ENCODE assay signal across 15 cellular contexts in the genomic region with DNA sequence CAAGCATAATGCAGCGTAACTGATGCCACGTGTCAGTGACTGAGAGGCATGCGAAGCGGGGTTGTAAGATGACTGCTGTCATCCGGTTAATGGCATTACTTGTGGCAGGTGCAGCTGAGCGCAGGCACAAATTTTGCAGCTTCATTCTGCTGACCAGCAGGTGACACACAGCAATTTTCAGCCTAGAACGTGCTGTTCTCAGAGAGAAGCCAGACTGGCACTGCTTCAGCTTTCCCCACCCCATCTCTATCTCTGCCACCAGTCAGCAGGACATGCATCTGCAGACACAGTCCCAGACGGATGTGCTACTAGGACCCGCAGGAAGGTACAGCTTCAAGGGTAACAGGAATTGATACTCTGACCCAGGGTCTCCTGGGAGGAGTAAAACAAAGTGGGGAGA.
DNase-seq lines count a peak whose midpoint lies in the region; ATAC-seq and TF ChIP-seq lines count a peak whose summit lies in the region.
"Had no signal": no experiment of that assay in that cellular context is flagged by ENCODE, and none has a peak within 500 bp of the region (broad histone marks: within the 10 kb centered on the region; RNA-seq: fewer than 3 reads in every experiment).

No MANE protein-coding gene starts in this region.

- ATAC-seq in GM19035 (IDR thresholded peaks at IDR 0.05; ENCODE audit: unreplicated experiment) (no peak), GM19324 (IDR thresholded peaks at IDR 0.05; ENCODE audit: low FRiP score, unreplicated experiment) (no peak), foreskin keratinocyte (no peak)
- no peak for ATAC-seq in effector memory CD8-positive, alpha-beta T cell (replicated peaks)

- H3K18ac ChIP-seq in neuronal stem cell (ENCODE audit: low read length) = peak overlapping the region; percentile 77

- DNase-seq in activated CD4-positive, alpha-beta T cell treated with anti-CD3 and anti-CD28 coated beads, Interleukin-2, amount 10 ng/mL, durations not matched to agents 24 days and 14 days = no peak
- no peak for DNase-seq in activated CD4-positive, alpha-beta T cell treated with anti-CD3 and anti-CD28 coated beads for 1 hour
- DNase-seq in neuronal stem cell (ENCODE audit: low spot score) (no peak), foreskin keratinocyte (no peak)
- no peak for DNase-seq in effector memory CD8-positive, alpha-beta T cell
- DNase-seq: MG63, NCI-H1092 treated with DMSO at 0.1 percent for 48 hours, NCI-H2081 treated with DMSO at 0.1 percent for 48 hours, NCI-H510A treated with DMSO at 0.1 percent for 48 hours, PC-9 had no signal

- H3K27ac Mint-ChIP-seq in activated CD4-positive, alpha-beta T cell treated with anti-CD3 and anti-CD28 coated beads, Interleukin-2, amount 10 ng/mL, durations not matched to agents 24 days and 14 days = peak overlapping the region; percentile 53
- H3K27ac Mint-ChIP-seq in effector memory CD8-positive, alpha-beta T cell = no peak overlapping the region

- no peak overlapping the region for H2AK5ac ChIP-seq in neuronal stem cell (ENCODE audit: low read depth, low read length)

- peak overlapping the region in 1 of 2 donors; percentile 14 for H3K4me3 ChIP-seq in neuronal stem cell (ENCODE audit: low read length in 2 of 2)
- H3K4me3 ChIP-seq: MG63, PC-9, SJSA1 had no signal

- no CpG with 5 or more reads among the region's 9 CpGs for WGBS in neuronal stem cell (ENCODE audit: extremely low coverage in 2 of 2, insufficient read length in 2 of 2, insufficient replicate concordance in 1 of 2), 2 donors

- H2BK15ac ChIP-seq in neuronal stem cell (ENCODE audit: low read length) = no peak overlapping the region

- no peak overlapping the region for H4K91ac ChIP-seq in neuronal stem cell (ENCODE audit: low read depth, low read length, poor library complexity)

- H3K23ac ChIP-seq in neuronal stem cell (ENCODE audit: low read depth, low read length, poor library complexity) = no peak overlapping the region

- peaks cover 0 to 2% of the 10 kb centered on the region in 2 donors for H3K36me3 ChIP-seq in neuronal stem cell (replicated peaks in 1 of 2; ENCODE audit: control insufficient read depth in 2 of 2, insufficient read depth in 2 of 2, low read length in 2 of 2)
- H3K36me3 ChIP-seq: MG63, SJSA1 had no signal

- H3K27me3 ChIP-seq in neuronal stem cell (ENCODE audit: control insufficient read depth in 3 of 3, insufficient read depth in 3 of 3, low read depth in 1 of 3, low read length in 3 of 3) = peaks cover 0 to 2% (median 0%) of the 10 kb centered on the region in 3 experiments
- no peaks in the 10 kb centered on the region for H3K27me3 ChIP-seq in foreskin keratinocyte
- H3K27me3 ChIP-seq: MG63, SJSA1 had no signal

- H3K27me3 Mint-ChIP-seq in activated CD4-positive, alpha-beta T cell treated with anti-CD3 and anti-CD28 coated beads, Interleukin-2, amount 10 ng/mL, durations not matched to agents 24 days and 14 days = no peaks in the 10 kb centered on the region
- no peaks in the 10 kb centered on the region for H3K27me3 Mint-ChIP-seq in effector memory CD8-positive, alpha-beta T cell

- H3K9me3 Mint-ChIP-seq in activated CD4-positive, alpha-beta T cell treated with anti-CD3 and anti-CD28 coated beads, Interleukin-2, amount 10 ng/mL, durations not matched to agents 24 days and 14 days = no peaks in the 10 kb centered on the region
- no peaks in the 10 kb centered on the region for H3K9me3 Mint-ChIP-seq in effector memory CD8-positive, alpha-beta T cell

- no peak overlapping the region for H2AFZ ChIP-seq in neuronal stem cell (ENCODE audit: low read length)
- H2AFZ ChIP-seq: PC-9 had no signal

- H3K36me3 Mint-ChIP-seq in activated CD4-positive, alpha-beta T cell treated with anti-CD3 and anti-CD28 coated beads, Interleukin-2, amount 10 ng/mL, durations not matched to agents 24 days and 14 days (ENCODE audit: low read depth) = no peaks in the 10 kb centered on the region
- H3K36me3 Mint-ChIP-seq in effector memory CD8-positive, alpha-beta T cell (ENCODE audit: insufficient read depth) = no peaks in the 10 kb centered on the region

- no peak overlapping the region for H2BK12ac ChIP-seq in neuronal stem cell (ENCODE audit: low read length)

- no peak overlapping the region for H2BK120ac ChIP-seq in neuronal stem cell (ENCODE audit: low read depth, low read length)

- TF ChIP-seq CTCF in foreskin keratinocyte (conservative IDR thresholded peaks at IDR 0.05) = no peak

- H3K14ac ChIP-seq in neuronal stem cell (ENCODE audit: low read length) = no peak overlapping the region

- peak overlapping the region; percentile 14 for H3K27ac ChIP-seq in angular gyrus (ENCODE audit: low read depth, low read length)
- H3K27ac ChIP-seq in neuronal stem cell (replicated peaks; ENCODE audit: low read length) = no peak overlapping the region
- no peak overlapping the region for H3K27ac ChIP-seq in foreskin keratinocyte
- H3K27ac ChIP-seq: KMS-11, PC-9, SJSA1 had no signal

- H3K4me3 Mint-ChIP-seq in activated CD4-positive, alpha-beta T cell treated with anti-CD3 and anti-CD28 coated beads, Interleukin-2, amount 10 ng/mL, durations not matched to agents 24 days and 14 days = no peak overlapping the region
- H3K4me3 Mint-ChIP-seq in effector memory CD8-positive, alpha-beta T cell = no peak overlapping the region

- no peak overlapping the region for H3K4ac ChIP-seq in neuronal stem cell (ENCODE audit: low read length)

- H3K4me1 ChIP-seq in neuronal stem cell (ENCODE audit: control insufficient read depth in 2 of 2, insufficient read depth in 1 of 2, low read depth in 1 of 2, low read length in 2 of 2) = peaks cover 8 to 11% of the 10 kb centered on the region in 2 donors
- no peaks in the 10 kb centered on the region for H3K4me1 ChIP-seq in foreskin keratinocyte
- H3K4me1 ChIP-seq: SJSA1 had no signal

- no peaks in the 10 kb centered on the region for H3K79me1 ChIP-seq in neuronal stem cell (ENCODE audit: low read depth, low read length)

- H4K8ac ChIP-seq in neuronal stem cell (ENCODE audit: low read depth, low read length) = no peak overlapping the region

- no peaks in the 10 kb centered on the region for H3K4me1 Mint-ChIP-seq in activated CD4-positive, alpha-beta T cell treated with anti-CD3 and anti-CD28 coated beads, Interleukin-2, amount 10 ng/mL, durations not matched to agents 24 days and 14 days
- H3K4me1 Mint-ChIP-seq in effector memory CD8-positive, alpha-beta T cell (ENCODE audit: low read depth in 2 of 2) = no peaks in the 10 kb centered on the region

- intact Hi-C loops in activated CD4-positive, alpha-beta T cell treated with anti-CD3 and anti-CD28 coated beads, Interleukin-2, amount 10 ng/mL, durations not matched to agents 24 days and 14 days (cut with micrococcal nuclease) = no loop called here

- H2BK5ac ChIP-seq in neuronal stem cell (ENCODE audit: low read length) = no peak overlapping the region

- H3K4me2 ChIP-seq in neuronal stem cell (ENCODE audit: insufficient read depth, low read length, poor library complexity, severe bottlenecking) = no peak overlapping the region
- H3K4me2 ChIP-seq: KMS-11, PC-9 had no signal

- H3K9ac ChIP-seq in neuronal stem cell (ENCODE audit: low read depth, low read length, poor library complexity) = no peak overlapping the region
- H3K9ac ChIP-seq: KMS-11 had no signal

- H3K9me3 ChIP-seq in neuronal stem cell (replicated peaks in 1 of 2; ENCODE audit: control insufficient read depth in 2 of 2, insufficient read depth in 1 of 2, low read depth in 1 of 2, low read length in 2 of 2) = no peaks in the 10 kb centered on the region
- H3K9me3 ChIP-seq: MG63, SJSA1 had no signal
